1 cellular context compared by ENCODE assay signal in genomic region chr11:46697723-46698122, GRCh38.
TF ChIP-seq lines count a peak whose summit lies in the region.

No MANE protein-coding gene starts in this region.

TF ChIP-seq in WTC11, 78 proteins besides CTCF, POLR2A, EP300 and RAD21 (continued from another document):
- TF ChIP-seq PRDM15 (CRISPR knock-in tag; IDR thresholded peaks at IDR 0.05) (no peak), ZNF671 (CRISPR knock-in tag; IDR thresholded peaks at IDR 0.05) (no peak)
